ENCODE assay signal across 8 cellular contexts in genomic region chr3:97821810-97822775, GRCh38. TPM values are rescaled to one million over a fixed set of nuclear protein-coding genes. Genes with fewer than 3 reads are reported as not detected.
DNase-seq lines count a peak whose midpoint lies in the region; ATAC-seq, FAIRE-seq and TF ChIP-seq lines count a peak whose summit lies in the region.

Gene CRYBG3, plus strand, starts transcription at chr3:97822011. Its CDS starts 196 bp downstream, at chr3:97822207.

- peak within 1 kb of the TSS; percentile 76 to 92 for H3K27ac ChIP-seq in A549
- H3K27ac ChIP-seq in spleen: peak within 1 kb of the TSS; percentile 61 to 91 (median 88)

- no peak; a peak in 2 of 5 replicates for TF ChIP-seq RAD21 in A549 (conservative IDR thresholded peaks at IDR 0.05 in 1 of 2, IDR thresholded peaks at IDR 0.05 in 1 of 2)

- CTCF ChIA-PET in A549 (lab: Yijun Ruan, JAX) (interaction anchor here (0.8 to 2.1 kb wide), 13 partner anchors 9 to 342 kb away, joined by 3 to 8 read pairs (median 4); partner anchors contain the start of gene ARL6), WTC11 (lab: Charles Lee) (interaction anchor here (0.6 to 2.1 kb wide), 12 partner anchors 8 to 507 kb away, joined by 3 to 14 read pairs (median 4); partner anchors contain the start of gene ARL6)

- H3K9me3 ChIP-seq in A549 (no peaks in the 10 kb centered on the region), spleen (no peaks in the 10 kb centered on the region)

- H3K27me3 ChIP-seq in spleen (replicated peaks in 1 of 7): peaks cover 0 to 49% (median 0%) of the 10 kb centered on the region in 7 donors

- H3K27me3 Mint-ChIP-seq in WTC11 (ENCODE audit: low read depth) (peaks cover 29% of the 10 kb centered on the region), immature natural killer cell (ENCODE audit: low read depth in 3 of 3) (peaks cover 2 to 17% (median 14%) of the 10 kb centered on the region in 3 donors)

- H3K4me3 ChIP-seq in A549 (peak within 1 kb of the TSS; percentile 71), cardiac fibroblast (replicated peaks in 1 of 2; ENCODE audit: low read depth in 2 of 2, low read length in 2 of 2) (peak within 1 kb of the TSS; percentile 83 to 90), spleen (peak within 1 kb of the TSS; percentile 61 to 85 (median 74))

- peak within 1 kb of the TSS; percentile 43 for H3K27ac Mint-ChIP-seq in WTC11
- H3K27ac Mint-ChIP-seq in immature natural killer cell: peak within 1 kb of the TSS; percentile 63 to 84 (median 74)

- POLR2A ChIA-PET in A549 (lab: Yijun Ruan, JAX) (interaction anchor here (0.6 to 1.2 kb wide), 4 partner anchors 9 to 200 kb away, joined by 3 to 6 read pairs (median 4); no protein-coding TSS in a partner anchor), WTC11 (lab: Charles Lee) (interaction anchor here (0.6 to 0.8 kb wide), 2 partner anchors 16 to 150 kb away, joined by 3 to 4 read pairs; no protein-coding TSS in a partner anchor)

- no peak for TF ChIP-seq EP300 in A549 (IDR thresholded peaks at IDR 0.05)

- no peak for FAIRE-seq in A549 (lab: Jason Lieb, UNC)

- H3K4me1 ChIP-seq in A549: peaks cover 7% of the 10 kb centered on the region; the same call in 1 of the 3 replicates
- peaks cover 5 to 39% (median 17%) of the 10 kb centered on the region in 6 donors for H3K4me1 ChIP-seq in spleen

- peak; percentile 73 for DNase-seq in A549 (ENCODE audit: low read depth in 1 of 2, low spot score in 1 of 2)
- peak; percentile 78 for DNase-seq in NCI-H2171 treated with DMSO at 0.1 percent for 48 hours (lab: John Stamatoyannopoulos, UW)
- DNase-seq in WTC11 (ENCODE audit: low spot score): peak; percentile 79
- DNase-seq in cardiac fibroblast (ENCODE audit: low read depth in 2 of 2): peak; percentile 75 to 83
- peak; percentile 79 to 85 (median 82) for DNase-seq in immature natural killer cell
- peak; percentile 97 for DNase-seq in spleen

- H3K4me3 Mint-ChIP-seq in WTC11 (peak within 1 kb of the TSS; percentile 99), immature natural killer cell (peak within 1 kb of the TSS; percentile 89 to 97 (median 92))

- peak within 1 kb of the TSS; percentile 86 for H3K4me2 ChIP-seq in A549

- TF ChIP-seq CTCF in A549 (IDR thresholded peaks at IDR 0.05) (peak; percentile 62), WTC11 (IDR thresholded peaks at IDR 0.05) (no peak), cardiac fibroblast (IDR thresholded peaks at IDR 0.05; ENCODE audit: low read depth, low read length) (peak; percentile 31), spleen (IDR thresholded peaks at IDR 0.05 in 8 of 11, conservative IDR thresholded peaks at IDR 0.05 in 3 of 11) (peak in 4 of 11 experiments; percentile 13 to 30 (median 18))

- H3K36me3 Mint-ChIP-seq in WTC11: no peaks in the 10 kb centered on the region
- no peaks in the 10 kb centered on the region for H3K36me3 Mint-ChIP-seq in immature natural killer cell

- ATAC-seq in A549 (peak; percentile 97 to 99), GM18520 (IDR thresholded peaks at IDR 0.05; ENCODE audit: unreplicated experiment) (peak; percentile 99), HG03045 (IDR thresholded peaks at IDR 0.05; ENCODE audit: unreplicated experiment) (peak; percentile 99), WTC11 (peak; percentile 92)

- H3K9me3 Mint-ChIP-seq in WTC11 (no peaks in the 10 kb centered on the region), immature natural killer cell (no peaks in the 10 kb centered on the region)

- intact Hi-C loops in spleen (cut with DNase I; ENCODE audit: low total_unique reads): no loop called here

- H3K36me3 ChIP-seq in spleen: no peaks in the 10 kb centered on the region

- WGBS in A549 (ENCODE audit: missing lambda C conversion rate): 2% methylated on average over 40 of the region's 102 CpGs
- WGBS in spleen, 5 donors: 0 to 1% (median 1%) methylated on average over 62 to 102 of the region's 102 CpGs

- H3K4me1 Mint-ChIP-seq in WTC11 (peaks cover 46% of the 10 kb centered on the region), immature natural killer cell (peaks cover 22 to 33% of the 10 kb centered on the region in 2 donors)

- TF ChIP-seq POLR2A in A549 (IDR thresholded peaks at IDR 0.05; ENCODE audit: low read length) (peak; percentile 98), spleen (IDR thresholded peaks at IDR 0.05) (peak in 1 of 3 donors; percentile 67)

TF ChIP-seq in A549, 52 proteins besides CTCF, POLR2A, EP300 and RAD21 (continues in another document):
- TF ChIP-seq, protein P1, sequence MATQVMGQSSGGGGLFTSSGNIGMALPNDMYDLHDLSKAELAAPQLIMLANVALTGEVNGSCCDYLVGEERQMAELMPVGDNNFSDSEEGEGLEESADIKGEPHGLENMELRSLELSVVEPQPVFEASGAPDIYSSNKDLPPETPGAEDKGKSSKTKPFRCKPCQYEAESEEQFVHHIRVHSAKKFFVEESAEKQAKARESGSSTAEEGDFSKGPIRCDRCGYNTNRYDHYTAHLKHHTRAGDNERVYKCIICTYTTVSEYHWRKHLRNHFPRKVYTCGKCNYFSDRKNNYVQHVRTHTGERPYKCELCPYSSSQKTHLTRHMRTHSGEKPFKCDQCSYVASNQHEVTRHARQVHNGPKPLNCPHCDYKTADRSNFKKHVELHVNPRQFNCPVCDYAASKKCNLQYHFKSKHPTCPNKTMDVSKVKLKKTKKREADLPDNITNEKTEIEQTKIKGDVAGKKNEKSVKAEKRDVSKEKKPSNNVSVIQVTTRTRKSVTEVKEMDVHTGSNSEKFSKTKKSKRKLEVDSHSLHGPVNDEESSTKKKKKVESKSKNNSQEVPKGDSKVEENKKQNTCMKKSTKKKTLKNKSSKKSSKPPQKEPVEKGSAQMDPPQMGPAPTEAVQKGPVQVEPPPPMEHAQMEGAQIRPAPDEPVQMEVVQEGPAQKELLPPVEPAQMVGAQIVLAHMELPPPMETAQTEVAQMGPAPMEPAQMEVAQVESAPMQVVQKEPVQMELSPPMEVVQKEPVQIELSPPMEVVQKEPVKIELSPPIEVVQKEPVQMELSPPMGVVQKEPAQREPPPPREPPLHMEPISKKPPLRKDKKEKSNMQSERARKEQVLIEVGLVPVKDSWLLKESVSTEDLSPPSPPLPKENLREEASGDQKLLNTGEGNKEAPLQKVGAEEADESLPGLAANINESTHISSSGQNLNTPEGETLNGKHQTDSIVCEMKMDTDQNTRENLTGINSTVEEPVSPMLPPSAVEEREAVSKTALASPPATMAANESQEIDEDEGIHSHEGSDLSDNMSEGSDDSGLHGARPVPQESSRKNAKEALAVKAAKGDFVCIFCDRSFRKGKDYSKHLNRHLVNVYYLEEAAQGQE (IDR thresholded peaks at IDR 0.05): no peak
- peak; percentile 67; the same call in 1 of the 2 replicates for TF ChIP-seq PHF8 (IDR thresholded peaks at IDR 0.05; ENCODE audit: borderline replicate concordance, low read depth)
- no peak for TF ChIP-seq GATA3 (IDR thresholded peaks at IDR 0.05; ENCODE audit: borderline replicate concordance)
- no peak for TF ChIP-seq EHF (CRISPR knock-in tag; IDR thresholded peaks at IDR 0.05)
- no peak for TF ChIP-seq KDM1A (IDR thresholded peaks at IDR 0.05; ENCODE audit: low read depth)
- TF ChIP-seq SMC3 (IDR thresholded peaks at IDR 0.05): peak; percentile 32; the same call in 1 of the 3 replicates
- TF ChIP-seq JUN (IDR thresholded peaks at IDR 0.05): peak; percentile 73 to 78

TF ChIP-seq in WTC11, 78 proteins besides CTCF, POLR2A, EP300 and RAD21 (continues in another document):
- TF ChIP-seq E2F5 (CRISPR knock-in tag; IDR thresholded peaks at IDR 0.05): peak; percentile 66; the same call in 1 of the 2 replicates
- TF ChIP-seq IRF1 (CRISPR knock-in tag; IDR thresholded peaks at IDR 0.05): no peak
- no peak for TF ChIP-seq ELF4 (CRISPR knock-in tag; IDR thresholded peaks at IDR 0.05; ENCODE audit: low read depth)
- no peak for TF ChIP-seq ESRRA (CRISPR knock-in tag; IDR thresholded peaks at IDR 0.05; ENCODE audit: borderline replicate concordance)
- TF ChIP-seq, protein P2, sequence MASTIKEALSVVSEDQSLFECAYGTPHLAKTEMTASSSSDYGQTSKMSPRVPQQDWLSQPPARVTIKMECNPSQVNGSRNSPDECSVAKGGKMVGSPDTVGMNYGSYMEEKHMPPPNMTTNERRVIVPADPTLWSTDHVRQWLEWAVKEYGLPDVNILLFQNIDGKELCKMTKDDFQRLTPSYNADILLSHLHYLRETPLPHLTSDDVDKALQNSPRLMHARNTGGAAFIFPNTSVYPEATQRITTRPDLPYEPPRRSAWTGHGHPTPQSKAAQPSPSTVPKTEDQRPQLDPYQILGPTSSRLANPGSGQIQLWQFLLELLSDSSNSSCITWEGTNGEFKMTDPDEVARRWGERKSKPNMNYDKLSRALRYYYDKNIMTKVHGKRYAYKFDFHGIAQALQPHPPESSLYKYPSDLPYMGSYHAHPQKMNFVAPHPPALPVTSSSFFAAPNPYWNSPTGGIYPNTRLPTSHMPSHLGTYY (CRISPR knock-in tag; IDR thresholded peaks at IDR 0.05): no peak
- peak; percentile 58; the same call in 1 of the 2 replicates for TF ChIP-seq FOXK1 (CRISPR knock-in tag; IDR thresholded peaks at IDR 0.05)
- TF ChIP-seq, protein P3, sequence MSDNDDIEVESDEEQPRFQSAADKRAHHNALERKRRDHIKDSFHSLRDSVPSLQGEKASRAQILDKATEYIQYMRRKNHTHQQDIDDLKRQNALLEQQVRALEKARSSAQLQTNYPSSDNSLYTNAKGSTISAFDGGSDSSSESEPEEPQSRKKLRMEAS (CRISPR knock-in tag; IDR thresholded peaks at IDR 0.05): peak; percentile 41; the same call in 1 of the 2 replicates

RNA-seq across cellular contexts. Expression of gene CRYBG3, which starts in this region (rescaled TPM):
- polyA plus RNA-seq in A549 (2011; rRNA removed) (8.7 TPM in 2 replicates), A549 (2017; fragmentation: RNase III; extraction: RNeasy Plus Mini Kit Qiagen cat#74134 plus additional on column Dnase treatment) (3.6 to 4.5 TPM (median 4.3 TPM) in 3 replicates), immature natural killer cell (under 1 TPM in 2 of 3 donors, not detected in 1; 0.17 to 0.48 TPM), spleen (1 to 10 TPM; 1.5 to 2.6 (median 1.5) TPM)
- polyA plus RNA-seq in A549 (2012; cell fraction: cytosol; rRNA removed): 1.6 and 1.7 TPM in 2 replicates
- polyA plus RNA-seq in A549 (2012; cell fraction: nucleus; rRNA removed): 2.8 and 2.9 TPM in 2 replicates
- 11.3 and 14.9 TPM in 2 replicates for polyA minus RNA-seq in A549 (2011; rRNA and poly(A)+ RNA removed)
- total RNA-seq in WTC11 (2021) (12.6 to 13.6 TPM (median 13.3 TPM) in 3 replicates), spleen (10 to 100 TPM; 15.9 to 22.6 (median 19.8) TPM)

Comparison
In these comparisons a context has a peak if more than half of its experiments do, and no peak if none do; other contexts are left out.
1. Peak in every context shown above with its lines: DNase-seq, ATAC-seq, H3K4me3 ChIP-seq and H3K27ac ChIP-seq.
2. Peak in DNase-seq in immature natural killer cell; RNA of the gene not detected or under 1 TPM.